Comparison of ENCODE assay signal across 17 cellular contexts in genomic region chr6:134195164-134195906, GRCh38.
DNase-seq lines count a peak whose midpoint lies in the region; TF ChIP-seq lines count a peak whose summit lies in the region.
"Had no signal": no experiment of that assay in that cellular context is flagged by ENCODE, and none has a peak within 500 bp of the region (broad histone marks: within the 10 kb centered on the region; RNA-seq: fewer than 3 reads in every experiment).

No MANE protein-coding gene starts in this region.

- WGBS in smooth muscle cell (ENCODE audit: low lambda C conversion rate), result 39% methylated on average over 3 of the region's 3 CpGs
- 67 to 90% (median 76%) methylated on average over 3 of the region's 3 CpGs for WGBS in spleen, 5 donors

- H3K4me3 Mint-ChIP-seq in HFFc6, result no peak overlapping the region; the same call in 1 of the 2 replicates
- H3K4me3 Mint-ChIP-seq: activated CD8-positive, alpha-beta memory T cell treated with anti-CD3 and anti-CD28 coated beads, Interleukin-2, amount 10 ng/mL, durations not matched to agents 7 days and 5 days; T-helper 2 cell treated with Interferon-gamma antibody and Interleukin-4, amounts not matched to agents 5 μg/mL and 100 μg/mL, for 36 hours had no signal

- TF ChIP-seq CTCF in HFFc6 (IDR thresholded peaks at IDR 0.05) (no peak), astrocyte of the spinal cord (IDR thresholded peaks at IDR 0.05; ENCODE audit: low read depth, low read length) (no peak), smooth muscle cell (IDR thresholded peaks at IDR 0.05; ENCODE audit: borderline replicate concordance, insufficient read depth, poor library complexity, severe bottlenecking) (no peak), left ventricle myocardium inferior (IDR thresholded peaks at IDR 0.05; ENCODE audit: borderline replicate concordance) (no peak), spleen (IDR thresholded peaks at IDR 0.05 in 8 of 11, conservative IDR thresholded peaks at IDR 0.05 in 3 of 11) (no peak)

- in situ Hi-C loops in astrocyte of the spinal cord (cut with HindIII; ENCODE audit: low sequenced_read_pairs), result no loop called here

- H3K4me3 ChIP-seq in astrocyte of the spinal cord (ENCODE audit: low read depth, low read length), result no peak overlapping the region
- H3K4me3 ChIP-seq in smooth muscle cell, result no peak overlapping the region
- no peak overlapping the region for H3K4me3 ChIP-seq in left ventricle myocardium inferior
- H3K4me3 ChIP-seq in spleen, result no peak overlapping the region
- H3K4me3 ChIP-seq: body of pancreas, right lobe of liver had no signal

- H4K20me1 ChIP-seq in smooth muscle cell (ENCODE audit: low read depth), result no peaks in the 10 kb centered on the region

- no peaks in the 10 kb centered on the region for H3K27me3 ChIP-seq in smooth muscle cell (ENCODE audit: low read depth)
- no peaks in the 10 kb centered on the region for H3K27me3 ChIP-seq in left ventricle myocardium inferior (ENCODE audit: low read depth)
- H3K27me3 ChIP-seq in spleen (replicated peaks in 1 of 7), result no peaks in the 10 kb centered on the region
- H3K27me3 ChIP-seq: body of pancreas, right lobe of liver had no signal

- H3K9ac ChIP-seq in smooth muscle cell (ENCODE audit: low read depth), result peak overlapping the region; percentile 22

- H3K4me1 Mint-ChIP-seq in HFFc6 (ENCODE audit: low read depth), result peaks cover 22% of the 10 kb centered on the region

- no peak for TF ChIP-seq POLR2A in spleen (IDR thresholded peaks at IDR 0.05)

- no peaks in the 10 kb centered on the region; the same call in 1 of the 2 replicates for H3K27me3 Mint-ChIP-seq in HFFc6 (ENCODE audit: insufficient read depth)
- H3K27me3 Mint-ChIP-seq: activated CD8-positive, alpha-beta memory T cell treated with anti-CD3 and anti-CD28 coated beads, Interleukin-2, amount 10 ng/mL, durations not matched to agents 7 days and 5 days had no signal

- peak overlapping the region; percentile 37 for H3K4me2 ChIP-seq in smooth muscle cell

- H3K9me3 Mint-ChIP-seq in HFFc6, result no peaks in the 10 kb centered on the region
- H3K9me3 Mint-ChIP-seq: T-helper 2 cell treated with Interferon-gamma antibody and Interleukin-4, amounts not matched to agents 5 μg/mL and 100 μg/mL, for 36 hours had no signal

- peaks cover 3% of the 10 kb centered on the region for H3F3A ChIP-seq in smooth muscle cell (ENCODE audit: low read depth)

- H3K36me3 ChIP-seq in smooth muscle cell (ENCODE audit: low read depth) (no peaks in the 10 kb centered on the region), left ventricle myocardium inferior (no peaks in the 10 kb centered on the region), spleen (no peaks in the 10 kb centered on the region)
- H3K36me3 ChIP-seq: right lobe of liver had no signal

- no peaks in the 10 kb centered on the region for H3K79me2 ChIP-seq in smooth muscle cell (ENCODE audit: low read depth)

- intact Hi-C loops in left ventricle myocardium inferior (cut with micrococcal nuclease) (no loop called here), spleen (cut with DNase I; ENCODE audit: low total_unique reads) (no loop called here)

- H3K36me3 Mint-ChIP-seq in HFFc6 (ENCODE audit: low read depth), result no peaks in the 10 kb centered on the region

- H3K27ac ChIP-seq in smooth muscle cell (ENCODE audit: low read depth), result peak overlapping the region; percentile 60
- no peak overlapping the region for H3K27ac ChIP-seq in left ventricle myocardium inferior (replicated peaks)
- H3K27ac ChIP-seq in spleen, result no peak overlapping the region
- H3K27ac ChIP-seq: body of pancreas, right lobe of liver had no signal

- H3K4me1 ChIP-seq in smooth muscle cell (ENCODE audit: low read depth) (peaks cover 9% of the 10 kb centered on the region), left ventricle myocardium inferior (peaks cover 10% of the 10 kb centered on the region), spleen (peaks cover 0 to 3% (median 0%) of the 10 kb centered on the region in 6 donors)

- DNase-seq in HFFc6, result no peak
- peak; percentile 27 for DNase-seq in astrocyte of the spinal cord (ENCODE audit: low read depth, low spot score)
- peak; percentile 55 for DNase-seq in fibroblast of the conjunctiva (ENCODE audit: low read depth)
- DNase-seq in smooth muscle cell (lab: John Stamatoyannopoulos, UW; ENCODE audit: unreplicated experiment), result no peak
- no peak for DNase-seq in NCI-H748 (lab: John Stamatoyannopoulos, UW; ENCODE audit: unreplicated experiment)
- DNase-seq in left ventricle myocardium inferior, result no peak
- no peak for DNase-seq in spleen
- no peak for DNase-seq in dermis blood vessel endothelial cell
- DNase-seq: activated CD8-positive, alpha-beta memory T cell treated with anti-CD3 and anti-CD28 coated beads, Interleukin-2, amount 10 ng/mL, durations not matched to agents 7 days and 5 days; activated gamma-delta T cell treated with Interleukin-2 at 50 U/mL for 16 hours; body of pancreas; effector memory CD4-positive, alpha-beta T cell; GF-D8; H7; right lobe of liver; stimulated activated CD4-positive, alpha-beta T cell treated with anti-CD3 and anti-CD28 coated beads, Interleukin-2, amount 100 ng/mL, for 48 hours had no signal

- H2AFZ ChIP-seq in smooth muscle cell (ENCODE audit: low read depth), result peak overlapping the region; percentile 70

- H3K27ac Mint-ChIP-seq in HFFc6, result peak overlapping the region; percentile 51
- H3K27ac Mint-ChIP-seq: activated CD8-positive, alpha-beta memory T cell treated with anti-CD3 and anti-CD28 coated beads, Interleukin-2, amount 10 ng/mL, durations not matched to agents 7 days and 5 days; T-helper 2 cell treated with Interferon-gamma antibody and Interleukin-4, amounts not matched to agents 5 μg/mL and 100 μg/mL, for 36 hours had no signal

- H3K9me3 ChIP-seq in smooth muscle cell (replicated peaks; ENCODE audit: low read depth) (no peaks in the 10 kb centered on the region), left ventricle myocardium inferior (replicated peaks) (no peaks in the 10 kb centered on the region), spleen (no peaks in the 10 kb centered on the region)
- H3K9me3 ChIP-seq: body of pancreas, right lobe of liver had no signal

Comparison
In these comparisons a context has a peak if more than half of its experiments do, and no peak if none do; other contexts are left out.
1. DNase-seq: peak in astrocyte of the spinal cord (single experiment) and fibroblast of the conjunctiva (single experiment); none in HFFc6 (single experiment), smooth muscle cell (single experiment), NCI-H748 (single experiment), left ventricle myocardium inferior (single experiment), spleen (single experiment) and dermis blood vessel endothelial cell (single experiment).